ENCODE assay signal across 21 cellular contexts in genomic region chr5:168151041-168151440, GRCh38.
"Had no signal": no experiment of that assay in that cellular context is flagged by ENCODE, and none has a peak within 500 bp of the region (broad histone marks: within the 10 kb centered on the region; RNA-seq: fewer than 3 reads in every experiment).

No MANE protein-coding gene starts in this region.

- H3K9me3 ChIP-seq: adrenal gland, Peyer's patch, SJSA1 had no signal

- H3K27ac ChIP-seq: adrenal gland, Peyer's patch, RWPE1, SJSA1 had no signal

- H3K36me3 ChIP-seq: adrenal gland, Peyer's patch, SJSA1 had no signal

- FAIRE-seq: colon had no signal

- H3K27me3 ChIP-seq: adrenal gland, Peyer's patch, SJSA1 had no signal

- H3K4me3 ChIP-seq: adrenal gland, Peyer's patch, SJSA1 had no signal

- ATAC-seq: activated CD4-positive, CD25-positive, alpha-beta regulatory T cell treated with anti-CD3 and anti-CD28 coated beads, Interleukin-2, amount 50 U/mL, for 24 hours; activated CD8-positive, alpha-beta T cell treated with anti-CD3 and anti-CD28 coated beads for 36 hours had no signal

- DNase-seq: activated CD4-positive, alpha-beta T cell treated with anti-CD3 and anti-CD28 coated beads for 4 hours; activated CD8-positive, alpha-beta memory T cell treated with anti-CD3 and anti-CD28 coated beads, Interleukin-2, amount 50 U/mL, for 4 hours; activated CD8-positive, alpha-beta T cell treated with anti-CD3 and anti-CD28 coated beads for 36 hours; activated naive CD4-positive, alpha-beta T cell treated with anti-CD3 and anti-CD28 coated beads, Interleukin-2, amount 50 U/mL, for 16 hours; activated naive CD8-positive, alpha-beta T cell treated with anti-CD3 and anti-CD28 coated beads, Interleukin-2, amount 10 ng/mL, durations not matched to agents 7 days and 5 days; activated T-cell treated with anti-CD3 and anti-CD28 coated beads, Interleukin-2, amount 50 U/mL, for 72 hours; adrenal gland; anterior cingulate cortex; cerebellar nuclear complex; NCI-H1105 treated with DMSO at 0.1 percent for 48 hours; NCI-H1436 treated with DMSO at 0.1 percent for 48 hours; NCI-H187; NCI-H2081; NCI-H510A treated with DMSO at 0.1 percent for 48 hours; NCI-H69; Peyer's patch; Right ventricle myocardium superior had no signal

- H3K4me1 ChIP-seq: adrenal gland, Peyer's patch, SJSA1 had no signal
